1 cellular context compared by ENCODE assay signal in genomic region chr7:46600340-46600739, GRCh38.
TF ChIP-seq lines count a peak whose summit lies in the region.

No MANE protein-coding gene starts in this region.

TF ChIP-seq in GM23338, 12 proteins besides CTCF, POLR2A, EP300 and RAD21 (continued from another document):
- TF ChIP-seq, protein P1, sequence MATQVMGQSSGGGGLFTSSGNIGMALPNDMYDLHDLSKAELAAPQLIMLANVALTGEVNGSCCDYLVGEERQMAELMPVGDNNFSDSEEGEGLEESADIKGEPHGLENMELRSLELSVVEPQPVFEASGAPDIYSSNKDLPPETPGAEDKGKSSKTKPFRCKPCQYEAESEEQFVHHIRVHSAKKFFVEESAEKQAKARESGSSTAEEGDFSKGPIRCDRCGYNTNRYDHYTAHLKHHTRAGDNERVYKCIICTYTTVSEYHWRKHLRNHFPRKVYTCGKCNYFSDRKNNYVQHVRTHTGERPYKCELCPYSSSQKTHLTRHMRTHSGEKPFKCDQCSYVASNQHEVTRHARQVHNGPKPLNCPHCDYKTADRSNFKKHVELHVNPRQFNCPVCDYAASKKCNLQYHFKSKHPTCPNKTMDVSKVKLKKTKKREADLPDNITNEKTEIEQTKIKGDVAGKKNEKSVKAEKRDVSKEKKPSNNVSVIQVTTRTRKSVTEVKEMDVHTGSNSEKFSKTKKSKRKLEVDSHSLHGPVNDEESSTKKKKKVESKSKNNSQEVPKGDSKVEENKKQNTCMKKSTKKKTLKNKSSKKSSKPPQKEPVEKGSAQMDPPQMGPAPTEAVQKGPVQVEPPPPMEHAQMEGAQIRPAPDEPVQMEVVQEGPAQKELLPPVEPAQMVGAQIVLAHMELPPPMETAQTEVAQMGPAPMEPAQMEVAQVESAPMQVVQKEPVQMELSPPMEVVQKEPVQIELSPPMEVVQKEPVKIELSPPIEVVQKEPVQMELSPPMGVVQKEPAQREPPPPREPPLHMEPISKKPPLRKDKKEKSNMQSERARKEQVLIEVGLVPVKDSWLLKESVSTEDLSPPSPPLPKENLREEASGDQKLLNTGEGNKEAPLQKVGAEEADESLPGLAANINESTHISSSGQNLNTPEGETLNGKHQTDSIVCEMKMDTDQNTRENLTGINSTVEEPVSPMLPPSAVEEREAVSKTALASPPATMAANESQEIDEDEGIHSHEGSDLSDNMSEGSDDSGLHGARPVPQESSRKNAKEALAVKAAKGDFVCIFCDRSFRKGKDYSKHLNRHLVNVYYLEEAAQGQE (IDR thresholded peaks at IDR 0.05; ENCODE audit: unreplicated experiment): no peak
- no peak for TF ChIP-seq STAT1 (IDR thresholded peaks at IDR 0.05; ENCODE audit: unreplicated experiment)
- no peak for TF ChIP-seq ETS1 (IDR thresholded peaks at IDR 0.05)
- TF ChIP-seq JUNB (IDR thresholded peaks at IDR 0.05; ENCODE audit: unreplicated experiment): no peak
- TF ChIP-seq EZH2phosphoT487 (IDR thresholded peaks at IDR 0.05; ENCODE audit: unreplicated experiment): no peak
